8 cellular contexts compared by ENCODE assay signal in genomic region chr10:60883187-60883586, GRCh38.
DNase-seq lines count a peak whose midpoint lies in the region; ATAC-seq and TF ChIP-seq lines count a peak whose summit lies in the region.

No MANE protein-coding gene starts in this region.

- H3K4me3 ChIP-seq in HEK293 (ENCODE audit: low read depth, low read length) (no peak overlapping the region), Panc1 (ENCODE audit: low read depth in 2 of 2, low read length in 2 of 2) (no peak overlapping the region), prostate gland (no peak overlapping the region)

- H3K27me3 ChIP-seq in Panc1 (ENCODE audit: control insufficient read depth, insufficient read depth, low read length) = no peaks in the 10 kb centered on the region
- no peaks in the 10 kb centered on the region for H3K27me3 ChIP-seq in prostate gland (replicated peaks; ENCODE audit: insufficient read depth)

- DNase-seq in GM03348 (ENCODE audit: low spot score) (peak; percentile 16), Panc1 (ENCODE audit: low read depth, low spot score) (peak; percentile 24), Right ventricle myocardium superior (no peak), inferior parietal cortex (ENCODE audit: extremely low spot score) (no peak), prostate gland (ENCODE audit: low spot score) (no peak)

- H3K9me3 ChIP-seq in HEK293 (ENCODE audit: control insufficient read depth, insufficient read depth, low read depth, low read length) (no peaks in the 10 kb centered on the region), Panc1 (ENCODE audit: control insufficient read depth, insufficient read depth, low read depth, low read length) (no peaks in the 10 kb centered on the region), prostate gland (no peaks in the 10 kb centered on the region)

- CTCF ChIA-PET in HEK293 (lab: Yijun Ruan, JAX) (interaction anchor here (0.6 to 2.6 kb wide), 8 partner anchors 12 to 1360 kb away, joined by 3 to 16 read pairs (median 3); no protein-coding TSS in a partner anchor), Panc1 (lab: Charles Lee) (no interaction called here)

- TF ChIP-seq POLR2A in prostate gland (IDR thresholded peaks at IDR 0.05) = no peak

- intact Hi-C loops in Panc1 (cut with micrococcal nuclease; ENCODE audit: unreplicated experiment) (loop anchor here (5.0 kb wide), 1 partner anchor 79 kb away; no protein-coding TSS in a partner anchor), Right ventricle myocardium superior (cut with DNase I) (loop anchor here (5.0 kb wide), 1 partner anchor 79 kb away; no protein-coding TSS in a partner anchor), prostate gland (cut with DNase I) (no loop called here)

- H3K4me1 ChIP-seq in HEK293 (ENCODE audit: control insufficient read depth, insufficient read depth, low read length) (no peaks in the 10 kb centered on the region), Panc1 (ENCODE audit: control insufficient read depth, insufficient read depth, low read length) (no peaks in the 10 kb centered on the region), prostate gland (replicated peaks) (no peaks in the 10 kb centered on the region)

- POLR2A ChIA-PET in HEK293 (lab: Yijun Ruan, JAX) = no interaction called here
- POLR2A ChIA-PET in Panc1 (lab: Charles Lee) = no interaction called here

- ATAC-seq in Panc1 = peak; percentile 89
- peak; percentile 89 for ATAC-seq in Right ventricle myocardium superior (ENCODE audit: poor library complexity)
- no peak for ATAC-seq in GM21390 (IDR thresholded peaks at IDR 0.05; ENCODE audit: unreplicated experiment)
- ATAC-seq in HG02840 (IDR thresholded peaks at IDR 0.05; ENCODE audit: low FRiP score, unreplicated experiment) = no peak

- in situ Hi-C loops in Panc1 (cut with HindIII; ENCODE audit: low pct_unique_long_range_greater_than_20kb, low sequenced_read_pairs) = no loop called here

- TF ChIP-seq CTCF in HEK293 (tag by site-specific recombination; IDR thresholded peaks at IDR 0.05) = peak; percentile 26; the same call in 1 of the 2 replicates
- peak; percentile 77 for TF ChIP-seq CTCF in Panc1 (IDR thresholded peaks at IDR 0.05)
- TF ChIP-seq CTCF in prostate gland (IDR thresholded peaks at IDR 0.05) = peak in 2 of 4 experiments; percentile 9 to 15

- BruUV-seq in Panc1 (replicated peaks; lab: Mats Ljungman, UMichigan) = no TSS peak

- 88% methylated on average over 6 of the region's 6 CpGs for WGBS in prostate gland

- peaks cover 0 to 21% of the 10 kb centered on the region in 2 experiments; a peak in 1 of 3 replicates for H3K36me3 ChIP-seq in HEK293 (ENCODE audit: control insufficient read depth in 2 of 2, insufficient read depth in 1 of 2, low read length in 2 of 2)
- no peaks in the 10 kb centered on the region for H3K36me3 ChIP-seq in Panc1 (ENCODE audit: control insufficient read depth, insufficient read depth, low read length)
- no peaks in the 10 kb centered on the region for H3K36me3 ChIP-seq in prostate gland

- H3K27ac ChIP-seq in HEK293 (ENCODE audit: extremely low read depth, low read depth, low read length) = no peak overlapping the region
- no peak overlapping the region for H3K27ac ChIP-seq in Panc1 (ENCODE audit: low read length)
- H3K27ac ChIP-seq in prostate gland = no peak overlapping the region

TF ChIP-seq in HEK293, 187 proteins besides CTCF, POLR2A, EP300 and RAD21:
- no peak for TF ChIP-seq ZNF623 (tag by site-specific recombination; IDR thresholded peaks at IDR 0.05)
- TF ChIP-seq ZNF423 (tag by site-specific recombination; IDR thresholded peaks at IDR 0.05) = no peak
- TF ChIP-seq TSHZ1 (tag by site-specific recombination; IDR thresholded peaks at IDR 0.05; ENCODE audit: borderline replicate concordance) = no peak
- TF ChIP-seq ZNF302 (tag by site-specific recombination; IDR thresholded peaks at IDR 0.05; ENCODE audit: low read depth) = no peak
- TF ChIP-seq ZNF416 (tag by site-specific recombination; IDR thresholded peaks at IDR 0.05) = no peak
- TF ChIP-seq ZSCAN4 (tag by site-specific recombination; IDR thresholded peaks at IDR 0.05) = no peak
- TF ChIP-seq ZNF175 (tag by site-specific recombination; IDR thresholded peaks at IDR 0.05) = no peak

Comparison
In these comparisons a context has a peak if more than half of its experiments do, and no peak if none do; other contexts are left out.
1. DNase-seq: peak in GM03348 (single experiment) and Panc1 (single experiment); none in Right ventricle myocardium superior (single experiment), inferior parietal cortex (single experiment) and prostate gland (single experiment).
2. ATAC-seq: peak in Panc1 (single experiment) and Right ventricle myocardium superior (single experiment); none in GM21390 (single experiment) and HG02840 (single experiment).